In genomic region chr15:50821476-50821875, GRCh38 we compare ENCODE assay signal across 27 cellular contexts.
"Had no signal": no experiment of that assay in that cellular context is flagged by ENCODE, and none has a peak within 500 bp of the region (broad histone marks: within the 10 kb centered on the region; RNA-seq: fewer than 3 reads in every experiment).

No MANE protein-coding gene starts in this region.

- FAIRE-seq: urothelium cell line had no signal

- H3K4me3 Mint-ChIP-seq: stimulated activated effector memory CD8-positive, alpha-beta T cell treated with anti-CD3 and anti-CD28 coated beads, Interleukin-12 subunit alpha, Interleukin-12 subunit beta, amount 100 ng/mL, for 72 hours; stimulated activated memory B cell treated with anti-CD40 and anti-IgM and Interleukin-4, amounts not matched to agents 10 μg/mL and 1 μg/mL and 100 μg/mL, for 72 hours; stimulated activated naive B cell treated with anti-CD40 and anti-IgM and Interleukin-4, amounts not matched to agents 10 μg/mL and 1 μg/mL and 100 μg/mL, for 72 hours; stimulated activated naive CD8-positive, alpha-beta T cell treated with anti-CD3 and anti-CD28 coated beads, Interleukin-15, amount 100 ng/mL, for 72 hours; stimulated activated naive CD8-positive, alpha-beta T cell treated with anti-CD3 and anti-CD28 coated beads, Interleukin-15, Interleukin-2, amounts not matched to agents 100 ng/mL and 50 ng/mL, for 24 hours; type B pancreatic cell had no signal

- H3K9me3 ChIP-seq: stomach, suprapubic skin, testis, thoracic aorta, thyroid gland, tibial artery, tibial nerve, transverse colon, upper lobe of left lung, upper lobe of right lung, uterus, vagina had no signal

- H3K4me1 ChIP-seq: stomach, testis, thyroid gland, tibial artery, tibial nerve, upper lobe of left lung, upper lobe of right lung, uterus, vagina had no signal

- H3K36me3 Mint-ChIP-seq: stimulated activated effector memory CD8-positive, alpha-beta T cell treated with anti-CD3 and anti-CD28 coated beads, Interleukin-12 subunit alpha, Interleukin-12 subunit beta, amount 100 ng/mL, for 72 hours; stimulated activated memory B cell treated with anti-CD40 and anti-IgM and Interleukin-4, amounts not matched to agents 10 μg/mL and 1 μg/mL and 100 μg/mL, for 72 hours; stimulated activated naive B cell treated with anti-CD40 and anti-IgM and Interleukin-4, amounts not matched to agents 10 μg/mL and 1 μg/mL and 100 μg/mL, for 72 hours; type B pancreatic cell had no signal

- ATAC-seq: stimulated activated effector memory CD8-positive, alpha-beta T cell treated with anti-CD3 and anti-CD28 coated beads, Interleukin-12 subunit alpha, Interleukin-12 subunit beta, amount 100 ng/mL, for 72 hours; stimulated activated memory B cell treated with anti-CD40 and anti-IgM and Interleukin-4, amounts not matched to agents 10 μg/mL and 1 μg/mL and 100 μg/mL, for 72 hours; stimulated activated naive B cell treated with anti-CD40 and anti-IgM and Interleukin-4, amounts not matched to agents 10 μg/mL and 1 μg/mL and 100 μg/mL, for 72 hours; stimulated activated naive CD8-positive, alpha-beta T cell treated with anti-CD3 and anti-CD28 coated beads, Interleukin-15, amount 100 ng/mL, for 72 hours; stimulated activated naive CD8-positive, alpha-beta T cell treated with anti-CD3 and anti-CD28 coated beads, Interleukin-15, Interleukin-2, amounts not matched to agents 100 U/mL and 50 U/mL, for 24 hours; upper lobe of right lung had no signal

- H3K27me3 Mint-ChIP-seq: stimulated activated memory B cell treated with anti-CD40 and anti-IgM and Interleukin-4, amounts not matched to agents 10 μg/mL and 1 μg/mL and 100 μg/mL, for 72 hours; stimulated activated naive B cell treated with anti-CD40 and anti-IgM and Interleukin-4, amounts not matched to agents 10 μg/mL and 1 μg/mL and 100 μg/mL, for 72 hours; stimulated activated naive CD8-positive, alpha-beta T cell treated with anti-CD3 and anti-CD28 coated beads, Interleukin-15, amount 100 ng/mL, for 72 hours; type B pancreatic cell had no signal

- H3K27me3 ChIP-seq: stomach, suprapubic skin, testis, thyroid gland, tibial artery, tibial nerve, transverse colon, upper lobe of left lung, upper lobe of right lung, uterus, vagina had no signal

- H3K36me3 ChIP-seq: stomach, suprapubic skin, thoracic aorta, thyroid gland, tibial artery, tibial nerve, transverse colon, upper lobe of left lung, upper lobe of right lung, uterus, vagina had no signal

- DNase-seq: stimulated activated CD4-positive, alpha-beta T cell treated with anti-CD3 and anti-CD28 coated beads, Interleukin-2, amount 100 ng/mL, for 48 hours; stimulated activated CD4-positive, alpha-beta T cell treated with anti-CD3 and anti-CD28 coated beads, Interleukin-4, amount 100 ng/mL, for 1 hour; stimulated activated CD4-positive, alpha-beta T cell treated with anti-CD3 and anti-CD28 coated beads, Interleukin-4, amount 100 ng/mL, for 24 hours; stimulated activated CD4-positive, alpha-beta T cell treated with anti-CD3 and anti-CD28 coated beads, Interleukin-4, amount 100 ng/mL, for 4 hours; stimulated activated CD8-positive, alpha-beta memory T cell treated with anti-CD3 and anti-CD28 coated beads, Interleukin-4, amount 100 ng/mL, for 48 hours; stimulated activated naive B cell treated with anti-CD40 and anti-IgM and Interleukin-4, amounts not matched to agents 10 μg/mL and 1 μg/mL and 100 μg/mL, for 72 hours; stimulated activated naive CD4-positive, alpha-beta T cell; stimulated activated naive CD4-positive, alpha-beta T cell treated with Interleukin-2 at 50 U/mL for 16 hours; stimulated activated naive CD8-positive, alpha-beta T cell treated with anti-CD3 and anti-CD28 coated beads, Interleukin-15, amount 100 ng/mL, for 72 hours; stimulated activated naive CD8-positive, alpha-beta T cell treated with anti-CD3 and anti-CD28 coated beads, Interleukin-15, Interleukin-2, amounts not matched to agents 100 U/mL and 50 U/mL, for 24 hours; stomach; testis; thyroid gland; tibial artery; transverse colon; upper lobe of left lung; upper lobe of right lung; uterus had no signal

- H3K27ac Mint-ChIP-seq: stimulated activated effector memory CD8-positive, alpha-beta T cell treated with anti-CD3 and anti-CD28 coated beads, Interleukin-12 subunit alpha, Interleukin-12 subunit beta, amount 100 ng/mL, for 72 hours; stimulated activated memory B cell treated with anti-CD40 and anti-IgM and Interleukin-4, amounts not matched to agents 10 μg/mL and 1 μg/mL and 100 μg/mL, for 72 hours; stimulated activated naive B cell treated with anti-CD40 and anti-IgM and Interleukin-4, amounts not matched to agents 10 μg/mL and 1 μg/mL and 100 μg/mL, for 72 hours; stimulated activated naive CD8-positive, alpha-beta T cell treated with anti-CD3 and anti-CD28 coated beads, Interleukin-15, amount 100 ng/mL, for 72 hours; stimulated activated naive CD8-positive, alpha-beta T cell treated with anti-CD3 and anti-CD28 coated beads, Interleukin-15, Interleukin-2, amounts not matched to agents 100 ng/mL and 50 ng/mL, for 24 hours; type B pancreatic cell had no signal

- H3K4me3 ChIP-seq: stomach, suprapubic skin, testis, thoracic aorta, thyroid gland, tibial artery, tibial nerve, transverse colon, upper lobe of left lung, upper lobe of right lung, uterus, vagina had no signal

- H3K9me3 Mint-ChIP-seq: stimulated activated effector memory CD8-positive, alpha-beta T cell treated with anti-CD3 and anti-CD28 coated beads, Interleukin-12 subunit alpha, Interleukin-12 subunit beta, amount 100 ng/mL, for 72 hours; stimulated activated memory B cell treated with anti-CD40 and anti-IgM and Interleukin-4, amounts not matched to agents 10 μg/mL and 1 μg/mL and 100 μg/mL, for 72 hours; stimulated activated naive B cell treated with anti-CD40 and anti-IgM and Interleukin-4, amounts not matched to agents 10 μg/mL and 1 μg/mL and 100 μg/mL, for 72 hours; stimulated activated naive CD8-positive, alpha-beta T cell treated with anti-CD3 and anti-CD28 coated beads, Interleukin-15, amount 100 ng/mL, for 72 hours; stimulated activated naive CD8-positive, alpha-beta T cell treated with anti-CD3 and anti-CD28 coated beads, Interleukin-15, Interleukin-2, amounts not matched to agents 100 ng/mL and 50 ng/mL, for 24 hours; type B pancreatic cell had no signal

- H3K27ac ChIP-seq: stomach, suprapubic skin, testis, thoracic aorta, thyroid gland, tibial artery, tibial nerve, transverse colon, upper lobe of left lung, upper lobe of right lung, uterus, vagina had no signal

- H3K4me1 Mint-ChIP-seq: stimulated activated effector memory CD8-positive, alpha-beta T cell treated with anti-CD3 and anti-CD28 coated beads, Interleukin-12 subunit alpha, Interleukin-12 subunit beta, amount 100 ng/mL, for 72 hours; stimulated activated memory B cell treated with anti-CD40 and anti-IgM and Interleukin-4, amounts not matched to agents 10 μg/mL and 1 μg/mL and 100 μg/mL, for 72 hours; stimulated activated naive B cell treated with anti-CD40 and anti-IgM and Interleukin-4, amounts not matched to agents 10 μg/mL and 1 μg/mL and 100 μg/mL, for 72 hours; stimulated activated naive CD8-positive, alpha-beta T cell treated with anti-CD3 and anti-CD28 coated beads, Interleukin-15, amount 100 ng/mL, for 72 hours had no signal
